ENCODE assay signal across 1 cellular context in the genomic region with DNA sequence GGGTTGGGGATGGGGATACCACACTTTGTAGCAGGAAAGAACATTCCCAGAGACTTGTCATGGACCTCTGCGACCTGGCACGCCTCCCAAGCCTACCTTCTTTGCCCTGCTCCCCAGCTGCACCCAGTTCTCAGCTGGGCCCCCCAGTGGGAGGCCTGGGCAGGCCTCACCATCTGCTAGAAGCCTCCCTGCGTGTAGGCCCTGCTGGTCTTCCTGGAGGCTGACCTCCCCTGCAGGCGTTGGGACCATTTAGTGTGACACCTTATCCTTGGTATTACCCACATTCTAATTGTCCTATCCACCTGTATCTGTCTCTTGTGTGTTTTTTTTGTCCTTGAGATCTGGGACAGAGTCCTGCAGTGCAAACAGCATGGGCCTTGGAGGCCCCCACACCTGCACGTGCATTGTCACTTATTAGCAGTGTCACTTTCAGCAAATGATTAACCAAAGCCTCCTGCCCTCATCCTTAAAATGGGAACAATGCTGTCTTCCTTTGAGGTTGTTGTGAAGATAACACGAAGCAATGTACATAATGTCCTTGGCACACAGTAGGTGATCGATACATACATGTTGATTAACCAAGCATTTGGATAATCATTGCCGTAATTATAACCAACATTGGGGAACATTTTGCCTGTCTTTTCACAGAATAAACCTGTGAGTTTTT.
TF ChIP-seq lines count a peak whose summit lies in the region.

No MANE protein-coding gene starts in this region.

TF ChIP-seq in HepG2, 621 proteins besides CTCF, POLR2A, EP300 and RAD21 (continued from another document and continues in another):
- TF ChIP-seq ZNF644 (CRISPR knock-in tag; IDR thresholded peaks at IDR 0.05; ENCODE audit: low read depth) (peak; percentile 52; the same call in 1 of the 2 replicates), STAT5B (CRISPR knock-in tag; IDR thresholded peaks at IDR 0.05) (peak; percentile 31; the same call in 1 of the 2 replicates), HOXA5 (CRISPR knock-in tag; IDR thresholded peaks at IDR 0.05) (peak; percentile 38; the same call in 1 of the 2 replicates), ZEB1 (IDR thresholded peaks at IDR 0.05; ENCODE audit: insufficient replicate concordance, low read depth) (peak; percentile 57), ZNF546 (CRISPR knock-in tag; conservative IDR thresholded peaks at IDR 0.05) (no peak), NBN (conservative IDR thresholded peaks at IDR 0.05) (no peak), NKX3-1 (CRISPR knock-in tag; IDR thresholded peaks at IDR 0.05) (0 out of 2 replicates have a peak, but pooled peaks have one; percentile 29), ATF7 (IDR thresholded peaks at IDR 0.05) (no peak), ATF7 (CRISPR knock-in tag; IDR thresholded peaks at IDR 0.05) (no peak), CAMTA2 (CRISPR knock-in tag; IDR thresholded peaks at IDR 0.05; ENCODE audit: borderline replicate concordance) (no peak), SRF (IDR thresholded peaks at IDR 0.05; ENCODE audit: low read depth, low read length) (no peak), ZNF558 (CRISPR knock-in tag; IDR thresholded peaks at IDR 0.05; ENCODE audit: borderline replicate concordance) (0 out of 2 replicates have a peak, but pooled peaks have one; percentile 21), SALL1 (CRISPR knock-in tag; IDR thresholded peaks at IDR 0.05) (peak; percentile 96), TCF12 (IDR thresholded peaks at IDR 0.05) (no peak), TCF12 (CRISPR knock-in tag; IDR thresholded peaks at IDR 0.05) (no peak), FOXC1 (CRISPR knock-in tag; IDR thresholded peaks at IDR 0.05; ENCODE audit: borderline replicate concordance) (peak; percentile 26; the same call in 1 of the 2 replicates), ELF3 (CRISPR knock-in tag; IDR thresholded peaks at IDR 0.05) (no peak), SATB2 (CRISPR knock-in tag; IDR thresholded peaks at IDR 0.05) (no peak), ZNF598 (CRISPR knock-in tag; IDR thresholded peaks at IDR 0.05; ENCODE audit: borderline replicate concordance) (no peak), JARID2 (CRISPR knock-in tag; IDR thresholded peaks at IDR 0.05; ENCODE audit: insufficient replicate concordance) (no peak), AKAP8 (CRISPR knock-in tag; IDR thresholded peaks at IDR 0.05) (no peak), ZNF674 (CRISPR knock-in tag; IDR thresholded peaks at IDR 0.05; ENCODE audit: low read depth) (no peak), XBP1 (CRISPR knock-in tag; IDR thresholded peaks at IDR 0.05) (no peak), BORCS8-MEF2B (CRISPR knock-in tag; IDR thresholded peaks at IDR 0.05) (peak; percentile 66; the same call in 1 of the 2 replicates), MZF1 (CRISPR knock-in tag; IDR thresholded peaks at IDR 0.05; ENCODE audit: borderline replicate concordance) (no peak), CBFB (CRISPR knock-in tag; IDR thresholded peaks at IDR 0.05) (no peak), ZNF260 (CRISPR knock-in tag; IDR thresholded peaks at IDR 0.05; ENCODE audit: borderline replicate concordance, low read depth) (no peak), ZNF776 (CRISPR knock-in tag; IDR thresholded peaks at IDR 0.05) (no peak), ETV5 (CRISPR knock-in tag; IDR thresholded peaks at IDR 0.05; ENCODE audit: borderline replicate concordance) (peak; percentile 51; the same call in 1 of the 2 replicates), MEIS1 (CRISPR knock-in tag; IDR thresholded peaks at IDR 0.05; ENCODE audit: borderline replicate concordance) (0 out of 2 replicates have a peak, but pooled peaks have one; percentile 36), NFYC (CRISPR knock-in tag; IDR thresholded peaks at IDR 0.05) (no peak)
- TF ChIP-seq, protein P1, sequence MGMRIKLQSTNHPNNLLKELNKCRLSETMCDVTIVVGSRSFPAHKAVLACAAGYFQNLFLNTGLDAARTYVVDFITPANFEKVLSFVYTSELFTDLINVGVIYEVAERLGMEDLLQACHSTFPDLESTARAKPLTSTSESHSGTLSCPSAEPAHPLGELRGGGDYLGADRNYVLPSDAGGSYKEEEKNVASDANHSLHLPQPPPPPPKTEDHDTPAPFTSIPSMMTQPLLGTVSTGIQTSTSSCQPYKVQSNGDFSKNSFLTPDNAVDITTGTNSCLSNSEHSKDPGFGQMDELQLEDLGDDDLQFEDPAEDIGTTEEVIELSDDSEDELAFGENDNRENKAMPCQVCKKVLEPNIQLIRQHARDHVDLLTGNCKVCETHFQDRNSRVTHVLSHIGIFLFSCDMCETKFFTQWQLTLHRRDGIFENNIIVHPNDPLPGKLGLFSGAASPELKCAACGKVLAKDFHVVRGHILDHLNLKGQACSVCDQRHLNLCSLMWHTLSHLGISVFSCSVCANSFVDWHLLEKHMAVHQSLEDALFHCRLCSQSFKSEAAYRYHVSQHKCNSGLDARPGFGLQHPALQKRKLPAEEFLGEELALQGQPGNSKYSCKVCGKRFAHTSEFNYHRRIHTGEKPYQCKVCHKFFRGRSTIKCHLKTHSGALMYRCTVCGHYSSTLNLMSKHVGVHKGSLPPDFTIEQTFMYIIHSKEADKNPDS (CRISPR knock-in tag; IDR thresholded peaks at IDR 0.05) = no peak
- TF ChIP-seq, protein P2, sequence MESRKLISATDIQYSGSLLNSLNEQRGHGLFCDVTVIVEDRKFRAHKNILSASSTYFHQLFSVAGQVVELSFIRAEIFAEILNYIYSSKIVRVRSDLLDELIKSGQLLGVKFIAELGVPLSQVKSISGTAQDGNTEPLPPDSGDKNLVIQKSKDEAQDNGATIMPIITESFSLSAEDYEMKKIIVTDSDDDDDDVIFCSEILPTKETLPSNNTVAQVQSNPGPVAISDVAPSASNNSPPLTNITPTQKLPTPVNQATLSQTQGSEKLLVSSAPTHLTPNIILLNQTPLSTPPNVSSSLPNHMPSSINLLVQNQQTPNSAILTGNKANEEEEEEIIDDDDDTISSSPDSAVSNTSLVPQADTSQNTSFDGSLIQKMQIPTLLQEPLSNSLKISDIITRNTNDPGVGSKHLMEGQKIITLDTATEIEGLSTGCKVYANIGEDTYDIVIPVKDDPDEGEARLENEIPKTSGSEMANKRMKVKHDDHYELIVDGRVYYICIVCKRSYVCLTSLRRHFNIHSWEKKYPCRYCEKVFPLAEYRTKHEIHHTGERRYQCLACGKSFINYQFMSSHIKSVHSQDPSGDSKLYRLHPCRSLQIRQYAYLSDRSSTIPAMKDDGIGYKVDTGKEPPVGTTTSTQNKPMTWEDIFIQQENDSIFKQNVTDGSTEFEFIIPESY (CRISPR knock-in tag; IDR thresholded peaks at IDR 0.05) = no peak
- TF ChIP-seq, protein P3, sequence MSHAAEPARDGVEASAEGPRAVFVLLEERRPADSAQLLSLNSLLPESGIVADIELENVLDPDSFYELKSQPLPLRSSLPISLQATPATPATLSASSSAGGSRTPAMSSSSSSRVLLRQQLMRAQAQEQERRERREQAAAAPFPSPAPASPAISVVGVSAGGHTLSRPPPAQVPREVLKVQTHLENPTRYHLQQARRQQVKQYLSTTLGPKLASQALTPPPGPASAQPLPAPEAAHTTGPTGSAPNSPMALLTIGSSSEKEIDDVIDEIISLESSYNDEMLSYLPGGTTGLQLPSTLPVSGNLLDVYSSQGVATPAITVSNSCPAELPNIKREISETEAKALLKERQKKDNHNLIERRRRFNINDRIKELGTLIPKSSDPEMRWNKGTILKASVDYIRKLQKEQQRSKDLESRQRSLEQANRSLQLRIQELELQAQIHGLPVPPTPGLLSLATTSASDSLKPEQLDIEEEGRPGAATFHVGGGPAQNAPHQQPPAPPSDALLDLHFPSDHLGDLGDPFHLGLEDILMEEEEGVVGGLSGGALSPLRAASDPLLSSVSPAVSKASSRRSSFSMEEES (CRISPR knock-in tag; IDR thresholded peaks at IDR 0.05) = peak; percentile 85
- TF ChIP-seq, protein P4, sequence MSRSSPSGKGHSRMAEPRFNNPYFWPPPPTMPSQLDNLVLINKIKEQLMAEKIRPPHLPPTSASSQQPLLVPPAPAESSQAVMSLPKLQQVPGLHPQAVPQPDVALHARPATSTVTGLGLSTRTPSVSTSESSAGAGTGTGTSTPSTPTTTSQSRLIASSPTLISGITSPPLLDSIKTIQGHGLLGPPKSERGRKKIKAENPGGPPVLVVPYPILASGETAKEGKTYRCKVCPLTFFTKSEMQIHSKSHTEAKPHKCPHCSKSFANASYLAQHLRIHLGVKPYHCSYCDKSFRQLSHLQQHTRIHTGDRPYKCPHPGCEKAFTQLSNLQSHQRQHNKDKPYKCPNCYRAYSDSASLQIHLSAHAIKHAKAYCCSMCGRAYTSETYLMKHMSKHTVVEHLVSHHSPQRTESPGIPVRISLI (CRISPR knock-in tag; IDR thresholded peaks at IDR 0.05; ENCODE audit: borderline replicate concordance) = peak; percentile 79; the same call in 1 of the 2 replicates
- TF ChIP-seq, protein P5, sequence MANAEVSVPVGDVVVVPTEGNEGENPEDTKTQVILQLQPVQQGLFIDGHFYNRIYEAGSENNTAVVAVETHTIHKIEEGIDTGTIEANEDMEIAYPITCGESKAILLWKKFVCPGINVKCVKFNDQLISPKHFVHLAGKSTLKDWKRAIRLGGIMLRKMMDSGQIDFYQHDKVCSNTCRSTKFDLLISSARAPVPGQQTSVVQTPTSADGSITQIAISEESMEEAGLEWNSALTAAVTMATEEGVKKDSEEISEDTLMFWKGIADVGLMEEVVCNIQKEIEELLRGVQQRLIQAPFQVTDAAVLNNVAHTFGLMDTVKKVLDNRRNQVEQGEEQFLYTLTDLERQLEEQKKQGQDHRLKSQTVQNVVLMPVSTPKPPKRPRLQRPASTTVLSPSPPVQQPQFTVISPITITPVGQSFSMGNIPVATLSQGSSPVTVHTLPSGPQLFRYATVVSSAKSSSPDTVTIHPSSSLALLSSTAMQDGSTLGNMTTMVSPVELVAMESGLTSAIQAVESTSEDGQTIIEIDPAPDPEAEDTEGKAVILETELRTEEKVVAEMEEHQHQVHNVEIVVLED (CRISPR knock-in tag; IDR thresholded peaks at IDR 0.05; ENCODE audit: borderline replicate concordance) = no peak
- TF ChIP-seq, protein P6, sequence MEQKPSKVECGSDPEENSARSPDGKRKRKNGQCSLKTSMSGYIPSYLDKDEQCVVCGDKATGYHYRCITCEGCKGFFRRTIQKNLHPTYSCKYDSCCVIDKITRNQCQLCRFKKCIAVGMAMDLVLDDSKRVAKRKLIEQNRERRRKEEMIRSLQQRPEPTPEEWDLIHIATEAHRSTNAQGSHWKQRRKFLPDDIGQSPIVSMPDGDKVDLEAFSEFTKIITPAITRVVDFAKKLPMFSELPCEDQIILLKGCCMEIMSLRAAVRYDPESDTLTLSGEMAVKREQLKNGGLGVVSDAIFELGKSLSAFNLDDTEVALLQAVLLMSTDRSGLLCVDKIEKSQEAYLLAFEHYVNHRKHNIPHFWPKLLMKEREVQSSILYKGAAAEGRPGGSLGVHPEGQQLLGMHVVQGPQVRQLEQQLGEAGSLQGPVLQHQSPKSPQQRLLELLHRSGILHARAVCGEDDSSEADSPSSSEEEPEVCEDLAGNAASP (CRISPR knock-in tag; IDR thresholded peaks at IDR 0.05; ENCODE audit: borderline replicate concordance) = peak; percentile 62; the same call in 1 of the 2 replicates
- TF ChIP-seq, protein P7, sequence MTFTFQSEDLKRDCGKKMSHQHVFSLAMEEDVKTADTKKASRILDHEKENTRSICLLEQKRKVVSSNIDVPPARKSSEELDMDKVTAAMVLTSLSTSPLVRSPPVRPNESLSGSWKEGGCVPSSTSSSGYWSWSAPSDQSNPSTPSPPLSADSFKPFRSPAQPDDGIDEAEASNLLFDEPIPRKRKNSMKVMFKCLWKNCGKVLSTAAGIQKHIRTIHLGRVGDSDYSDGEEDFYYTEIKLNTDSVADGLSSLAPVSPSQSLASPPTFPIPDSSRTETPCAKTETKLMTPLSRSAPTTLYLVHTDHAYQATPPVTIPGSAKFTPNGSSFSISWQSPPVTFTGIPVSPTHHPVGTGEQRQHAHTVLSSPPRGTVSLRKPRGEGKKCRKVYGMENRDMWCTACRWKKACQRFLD (CRISPR knock-in tag; IDR thresholded peaks at IDR 0.05; ENCODE audit: borderline replicate concordance) = no peak
- TF ChIP-seq, protein P8, sequence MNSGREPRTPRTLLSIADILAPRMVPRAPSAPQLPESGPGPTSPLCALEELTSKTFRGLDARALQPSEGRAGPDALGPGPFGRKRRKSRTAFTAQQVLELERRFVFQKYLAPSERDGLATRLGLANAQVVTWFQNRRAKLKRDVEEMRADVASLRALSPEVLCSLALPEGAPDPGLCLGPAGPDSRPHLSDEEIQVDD (CRISPR knock-in tag; IDR thresholded peaks at IDR 0.05; ENCODE audit: borderline replicate concordance) = no peak
- TF ChIP-seq, protein P9, sequence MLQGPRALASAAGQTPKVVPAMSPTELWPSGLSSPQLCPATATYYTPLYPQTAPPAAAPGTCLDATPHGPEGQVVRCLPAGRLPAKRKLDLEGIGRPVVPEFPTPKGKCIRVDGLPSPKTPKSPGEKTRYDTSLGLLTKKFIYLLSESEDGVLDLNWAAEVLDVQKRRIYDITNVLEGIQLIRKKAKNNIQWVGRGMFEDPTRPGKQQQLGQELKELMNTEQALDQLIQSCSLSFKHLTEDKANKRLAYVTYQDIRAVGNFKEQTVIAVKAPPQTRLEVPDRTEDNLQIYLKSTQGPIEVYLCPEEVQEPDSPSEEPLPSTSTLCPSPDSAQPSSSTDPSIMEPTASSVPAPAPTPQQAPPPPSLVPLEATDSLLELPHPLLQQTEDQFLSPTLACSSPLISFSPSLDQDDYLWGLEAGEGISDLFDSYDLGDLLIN (CRISPR knock-in tag; IDR thresholded peaks at IDR 0.05; ENCODE audit: borderline replicate concordance) = no peak
- TF ChIP-seq, protein P10, sequence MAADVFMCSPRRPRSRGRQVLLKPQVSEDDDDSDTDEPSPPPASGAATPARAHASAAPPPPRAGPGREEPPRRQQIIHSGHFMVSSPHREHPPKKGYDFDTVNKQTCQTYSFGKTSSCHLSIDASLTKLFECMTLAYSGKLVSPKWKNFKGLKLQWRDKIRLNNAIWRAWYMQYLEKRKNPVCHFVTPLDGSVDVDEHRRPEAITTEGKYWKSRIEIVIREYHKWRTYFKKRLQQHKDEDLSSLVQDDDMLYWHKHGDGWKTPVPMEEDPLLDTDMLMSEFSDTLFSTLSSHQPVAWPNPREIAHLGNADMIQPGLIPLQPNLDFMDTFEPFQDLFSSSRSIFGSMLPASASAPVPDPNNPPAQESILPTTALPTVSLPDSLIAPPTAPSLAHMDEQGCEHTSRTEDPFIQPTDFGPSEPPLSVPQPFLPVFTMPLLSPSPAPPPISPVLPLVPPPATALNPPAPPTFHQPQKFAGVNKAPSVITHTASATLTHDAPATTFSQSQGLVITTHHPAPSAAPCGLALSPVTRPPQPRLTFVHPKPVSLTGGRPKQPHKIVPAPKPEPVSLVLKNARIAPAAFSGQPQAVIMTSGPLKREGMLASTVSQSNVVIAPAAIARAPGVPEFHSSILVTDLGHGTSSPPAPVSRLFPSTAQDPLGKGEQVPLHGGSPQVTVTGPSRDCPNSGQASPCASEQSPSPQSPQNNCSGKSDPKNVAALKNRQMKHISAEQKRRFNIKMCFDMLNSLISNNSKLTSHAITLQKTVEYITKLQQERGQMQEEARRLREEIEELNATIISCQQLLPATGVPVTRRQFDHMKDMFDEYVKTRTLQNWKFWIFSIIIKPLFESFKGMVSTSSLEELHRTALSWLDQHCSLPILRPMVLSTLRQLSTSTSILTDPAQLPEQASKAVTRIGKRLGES (CRISPR knock-in tag; IDR thresholded peaks at IDR 0.05; ENCODE audit: borderline replicate concordance) = no peak; the same call in 1 of the 2 replicates
- TF ChIP-seq, protein P11, sequence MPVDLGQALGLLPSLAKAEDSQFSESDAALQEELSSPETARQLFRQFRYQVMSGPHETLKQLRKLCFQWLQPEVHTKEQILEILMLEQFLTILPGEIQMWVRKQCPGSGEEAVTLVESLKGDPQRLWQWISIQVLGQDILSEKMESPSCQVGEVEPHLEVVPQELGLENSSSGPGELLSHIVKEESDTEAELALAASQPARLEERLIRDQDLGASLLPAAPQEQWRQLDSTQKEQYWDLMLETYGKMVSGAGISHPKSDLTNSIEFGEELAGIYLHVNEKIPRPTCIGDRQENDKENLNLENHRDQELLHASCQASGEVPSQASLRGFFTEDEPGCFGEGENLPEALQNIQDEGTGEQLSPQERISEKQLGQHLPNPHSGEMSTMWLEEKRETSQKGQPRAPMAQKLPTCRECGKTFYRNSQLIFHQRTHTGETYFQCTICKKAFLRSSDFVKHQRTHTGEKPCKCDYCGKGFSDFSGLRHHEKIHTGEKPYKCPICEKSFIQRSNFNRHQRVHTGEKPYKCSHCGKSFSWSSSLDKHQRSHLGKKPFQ (CRISPR knock-in tag; IDR thresholded peaks at IDR 0.05; ENCODE audit: insufficient replicate concordance) = no peak
